23 cellular contexts compared by ENCODE assay signal in the genomic region with DNA sequence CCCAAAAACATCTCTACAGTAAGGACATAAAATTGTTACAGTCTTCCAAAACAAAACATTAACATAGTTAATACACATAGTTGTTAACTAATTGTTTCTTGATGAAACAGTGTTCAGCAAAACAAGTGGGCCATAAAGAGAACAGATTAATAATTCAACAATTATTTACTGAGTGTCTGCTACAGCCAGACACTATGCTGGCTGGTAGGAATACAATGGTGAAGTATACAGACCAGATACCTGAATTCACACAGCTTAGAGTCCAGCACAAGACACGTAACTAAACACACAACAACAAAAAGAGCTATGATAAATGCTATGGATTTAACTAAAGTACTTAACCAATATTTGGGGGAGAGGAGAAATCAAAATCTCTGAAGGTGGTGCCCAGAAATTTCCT. TPM values are rescaled to one million over a fixed set of nuclear protein-coding genes. Genes with fewer than 3 reads are reported as not detected.
DNase-seq lines count a peak whose midpoint lies in the region; ATAC-seq, FAIRE-seq and TF ChIP-seq lines count a peak whose summit lies in the region.
"Had no signal": no experiment of that assay in that cellular context is flagged by ENCODE, and none has a peak within 500 bp of the region (broad histone marks: within the 10 kb centered on the region; RNA-seq: fewer than 3 reads in every experiment).

No MANE protein-coding gene starts in this region.

- H2BK120ac ChIP-seq in trophoblast cell (ENCODE audit: insufficient read depth, low read length, poor library complexity): no peak overlapping the region

- H2AFZ ChIP-seq in HepG2 (ENCODE audit: low read length) (no peak overlapping the region), smooth muscle cell (ENCODE audit: low read depth) (no peak overlapping the region), trophoblast cell (ENCODE audit: insufficient read depth, low read length, poor library complexity) (no peak overlapping the region)

- TF ChIP-seq POLR2A in HepG2 (IDR thresholded peaks at IDR 0.05; ENCODE audit: insufficient read depth in 1 of 2, low read depth in 2 of 2, low read length in 2 of 2): no peak
- no peak for TF ChIP-seq POLR2A in GM12891 (IDR thresholded peaks at IDR 0.05; ENCODE audit: low read depth, low read length)

- peaks cover 69% of the 10 kb centered on the region for H3K79me2 ChIP-seq in HepG2 (ENCODE audit: insufficient read depth, low read length)
- peaks cover 100% of the 10 kb centered on the region for H3K79me2 ChIP-seq in smooth muscle cell (ENCODE audit: low read depth)
- H3K79me2 ChIP-seq in trophoblast cell (ENCODE audit: control insufficient read depth, insufficient read depth, low read length, poor library complexity): peaks cover 3% of the 10 kb centered on the region

- H2BK12ac ChIP-seq in trophoblast cell (ENCODE audit: low read length): no peak overlapping the region

- no peak overlapping the region for H3K27ac ChIP-seq in HepG2 (ENCODE audit: extremely low read length, insufficient read depth, low read length)
- peak overlapping the region; percentile 4 for H3K27ac ChIP-seq in smooth muscle cell (ENCODE audit: low read depth)
- no peak overlapping the region for H3K27ac ChIP-seq in trophoblast cell (ENCODE audit: low read depth, low read length)
- H3K27ac ChIP-seq: 22Rv1, ascending aorta had no signal

- FAIRE-seq in HepG2 (lab: Jason Lieb, UNC) (no peak), GM12891 (lab: Jason Lieb, UNC) (no peak)
- FAIRE-seq: endothelial cell of umbilical vein had no signal

- H4K8ac ChIP-seq in trophoblast cell (ENCODE audit: low read depth, low read length): no peak overlapping the region

- H3K4me2 ChIP-seq in HepG2 (ENCODE audit: low read depth, low read length) (no peak overlapping the region), smooth muscle cell (no peak overlapping the region), trophoblast cell (ENCODE audit: low read length) (no peak overlapping the region)

- H2BK5ac ChIP-seq in trophoblast cell (ENCODE audit: low read depth, low read length, poor library complexity): no peak overlapping the region

- no peaks in the 10 kb centered on the region for H3K27me3 Mint-ChIP-seq in activated T-helper 17 cell treated with anti-CD3 and anti-CD28 coated beads, Interleukin-2, amount 50 U/mL, for 72 hours

- no peak overlapping the region for H2AK5ac ChIP-seq in trophoblast cell (ENCODE audit: low read length)

- intact Hi-C loops in HepG2 (cut with micrococcal nuclease; ENCODE audit: unreplicated experiment): loop anchor here (1.0 to 5.0 kb wide), 5 partner anchors 49 to 479 kb away; a partner anchor contains a TSS

- H3K27me3 ChIP-seq in HepG2 (ENCODE audit: control insufficient read depth in 1 of 2, insufficient read depth in 2 of 2, low read length in 2 of 2) (no peaks in the 10 kb centered on the region), smooth muscle cell (ENCODE audit: low read depth) (no peaks in the 10 kb centered on the region), trophoblast cell (ENCODE audit: insufficient read depth, low read length) (no peaks in the 10 kb centered on the region)
- H3K27me3 ChIP-seq: ascending aorta had no signal

- H3F3A ChIP-seq in smooth muscle cell (ENCODE audit: low read depth): no peaks in the 10 kb centered on the region

- H4K91ac ChIP-seq in trophoblast cell (ENCODE audit: low read depth, low read length): no peak overlapping the region

- H4K20me1 ChIP-seq in HepG2 (ENCODE audit: insufficient read depth, low read length) (peaks cover 13% of the 10 kb centered on the region), smooth muscle cell (ENCODE audit: low read depth) (peaks cover 96% of the 10 kb centered on the region)

- no peak for TF ChIP-seq CTCF in HepG2 (CRISPR knock-in tag; IDR thresholded peaks at IDR 0.05)
- no peak for TF ChIP-seq CTCF in smooth muscle cell (IDR thresholded peaks at IDR 0.05; ENCODE audit: borderline replicate concordance, insufficient read depth, poor library complexity, severe bottlenecking)

- in situ Hi-C loops in HepG2 (cut with HindIII; ENCODE audit: extremely low pct_ligation_motif_present, low pct_unique_long_range_greater_than_20kb): no loop called here

- peaks cover 15% of the 10 kb centered on the region for H3K4me1 ChIP-seq in HepG2 (ENCODE audit: insufficient read depth, low read length)
- H3K4me1 ChIP-seq in smooth muscle cell (ENCODE audit: low read depth): peaks cover 10% of the 10 kb centered on the region
- no peaks in the 10 kb centered on the region for H3K4me1 ChIP-seq in trophoblast cell (ENCODE audit: control insufficient read depth in 1 of 2, insufficient read depth in 2 of 2, low read length in 2 of 2)

- no peak overlapping the region for H3K14ac ChIP-seq in trophoblast cell (ENCODE audit: low read length)

- H3K9ac ChIP-seq in HepG2 (ENCODE audit: insufficient read depth, low read depth, low read length): no peak overlapping the region
- H3K9ac ChIP-seq in smooth muscle cell (ENCODE audit: low read depth): no peak overlapping the region
- no peak overlapping the region for H3K9ac ChIP-seq in trophoblast cell (ENCODE audit: low read length)

- peaks cover 41% of the 10 kb centered on the region for H3K4me1 Mint-ChIP-seq in activated T-helper 17 cell treated with anti-CD3 and anti-CD28 coated beads, Interleukin-2, amount 50 U/mL, for 72 hours

- H3K4me3 Mint-ChIP-seq in activated T-helper 17 cell treated with anti-CD3 and anti-CD28 coated beads, Interleukin-2, amount 50 U/mL, for 72 hours: no peak overlapping the region
- H3K4me3 Mint-ChIP-seq: T-helper 2 cell treated with Interferon-gamma antibody and Interleukin-4, amounts not matched to agents 5 μg/mL and 100 μg/mL, for 36 hours had no signal

- H3K27ac Mint-ChIP-seq in activated T-helper 17 cell treated with anti-CD3 and anti-CD28 coated beads, Interleukin-2, amount 50 U/mL, for 72 hours: peak overlapping the region; percentile 37
- H3K27ac Mint-ChIP-seq: activated naive CD4-positive, alpha-beta T cell treated with anti-CD3 and anti-CD28 coated beads, Interleukin-2, amount 50 U/mL, for 72 hours; T-helper 2 cell treated with Interferon-gamma antibody and Interleukin-4, amounts not matched to agents 5 μg/mL and 100 μg/mL, for 36 hours had no signal

- H3K9me3 Mint-ChIP-seq in activated T-helper 17 cell treated with anti-CD3 and anti-CD28 coated beads, Interleukin-2, amount 50 U/mL, for 72 hours: no peaks in the 10 kb centered on the region
- H3K9me3 Mint-ChIP-seq: activated naive CD4-positive, alpha-beta T cell treated with anti-CD3 and anti-CD28 coated beads, Interleukin-2, amount 50 U/mL, for 72 hours; T-helper 2 cell treated with Interferon-gamma antibody and Interleukin-4, amounts not matched to agents 5 μg/mL and 100 μg/mL, for 36 hours had no signal

- TF ChIP-seq EP300 in HepG2 (IDR thresholded peaks at IDR 0.05; ENCODE audit: low read depth in 2 of 2, low read length in 2 of 2) (no peak), HepG2 (CRISPR knock-in tag; IDR thresholded peaks at IDR 0.05; ENCODE audit: borderline replicate concordance) (no peak)

- peak; percentile 12 for DNase-seq in DMS53 (lab: John Stamatoyannopoulos, UW)
- DNase-seq in DMS53 treated with DMSO at 0.1 percent for 48 hours (lab: John Stamatoyannopoulos, UW; ENCODE audit: unreplicated experiment): no peak
- DNase-seq in HepG2 (ENCODE audit: low spot score): no peak
- DNase-seq in smooth muscle cell (lab: John Stamatoyannopoulos, UW; ENCODE audit: unreplicated experiment): no peak
- no peak for DNase-seq in GM12891 (ENCODE audit: insufficient read length, low spot score)
- no peak for DNase-seq in NOMO-1 (lab: John Stamatoyannopoulos, UW; ENCODE audit: unreplicated experiment in 2 of 2)
- no peak for DNase-seq in trophoblast cell
- DNase-seq: activated CD4-positive, alpha-beta T cell treated with anti-CD3 and anti-CD28 coated beads, Interleukin-2, amount 50 U/mL, for 1 hour; caudate nucleus; GF-D8; mesendoderm; NCI-H1092; NCI-H187 treated with DMSO at 0.1 percent for 48 hours; NCI-H2227 treated with DMSO at 0.1 percent for 48 hours; NCI-H748 treated with DMSO at 0.1 percent for 48 hours; posterior cingulate gyrus; SK-N-SH had no signal

- H3K9me3 ChIP-seq in HepG2 (ENCODE audit: low read length) (no peaks in the 10 kb centered on the region), smooth muscle cell (replicated peaks; ENCODE audit: low read depth) (no peaks in the 10 kb centered on the region), trophoblast cell (ENCODE audit: insufficient read depth, low read depth, low read length) (no peaks in the 10 kb centered on the region)
- H3K9me3 ChIP-seq: ascending aorta, SK-N-SH had no signal

- no TSS peak for BruUV-seq in HepG2 (replicated peaks; lab: Mats Ljungman, UMichigan)

- no peak overlapping the region for H4K12ac ChIP-seq in trophoblast cell (ENCODE audit: low read depth, low read length)

- H3K23ac ChIP-seq in trophoblast cell (ENCODE audit: low read length): no peak overlapping the region

- no peaks in the 10 kb centered on the region for H3K79me1 ChIP-seq in trophoblast cell (ENCODE audit: low read length)

- H3K4ac ChIP-seq in trophoblast cell (ENCODE audit: low read depth, low read length): no peak overlapping the region

- H3K36me3 ChIP-seq in HepG2 (replicated peaks in 1 of 2; ENCODE audit: control insufficient read depth in 1 of 2, insufficient read depth in 2 of 2, low read length in 2 of 2) (no peaks in the 10 kb centered on the region), smooth muscle cell (ENCODE audit: low read depth) (no peaks in the 10 kb centered on the region), trophoblast cell (ENCODE audit: control insufficient read depth in 1 of 2, insufficient read depth in 2 of 2, low read length in 2 of 2) (no peaks in the 10 kb centered on the region)
- H3K36me3 ChIP-seq: ascending aorta had no signal

- CTCF ChIA-PET in HepG2 (lab: Yijun Ruan, JAX; ENCODE audit: low intra/inter-chr PET ratio, low total read pairs): no interaction called here

- no peak for ATAC-seq in activated T-helper 17 cell treated with anti-CD3 and anti-CD28 coated beads, Interleukin-2, amount 50 U/mL, for 72 hours (replicated peaks)
- ATAC-seq in HepG2: peak; percentile 76
- ATAC-seq: activated naive CD4-positive, alpha-beta T cell treated with anti-CD3 and anti-CD28 coated beads, Interleukin-2, amount 50 U/mL, for 72 hours had no signal

- TF ChIP-seq RAD21 in HepG2 (CRISPR knock-in tag; IDR thresholded peaks at IDR 0.05): no peak

- WGBS in HepG2 (ENCODE audit: low lambda C conversion rate): 82% methylated on average over 1 of the region's 1 CpG
- WGBS in smooth muscle cell (ENCODE audit: low lambda C conversion rate): 79% methylated on average over 1 of the region's 1 CpG
- no CpG with 5 or more reads among the region's 1 CpG for WGBS in trophoblast cell (ENCODE audit: extremely low coverage, insufficient coverage, insufficient read length)

- no peak overlapping the region for H3K18ac ChIP-seq in trophoblast cell (ENCODE audit: low read length)

- POLR2A ChIA-PET in HepG2 (lab: Yijun Ruan, JAX): no interaction called here

- H3K4me3 ChIP-seq in HepG2 (replicated peaks in 1 of 3; ENCODE audit: insufficient read depth in 1 of 3, low read depth in 2 of 3, low read length in 3 of 3) (no peak overlapping the region), smooth muscle cell (no peak overlapping the region), trophoblast cell (ENCODE audit: low read depth, low read length) (no peak overlapping the region)
- H3K4me3 ChIP-seq: ascending aorta had no signal

- H3K36me3 Mint-ChIP-seq in activated T-helper 17 cell treated with anti-CD3 and anti-CD28 coated beads, Interleukin-2, amount 50 U/mL, for 72 hours (ENCODE audit: low read depth): no peaks in the 10 kb centered on the region
- H3K36me3 Mint-ChIP-seq: activated naive CD4-positive, alpha-beta T cell treated with anti-CD3 and anti-CD28 coated beads, Interleukin-2, amount 50 U/mL, for 72 hours had no signal

RNA-seq across cellular contexts. Expression of a gene that starts 47.0 kb away (rescaled TPM):
- 10 to 100 TPM; 90.7 to 92.5 TPM for total RNA-seq in activated T-helper 17 cell treated with anti-CD3 and anti-CD28 coated beads, Interleukin-2, amount 50 U/mL, for 72 hours
- total RNA-seq in HepG2 (2016; rRNA removed; fragmentation: Illumina TruSeq; extraction: Trizol): 38.1 and 50.0 TPM in 2 replicates
- 9.5 and 9.7 TPM in 2 replicates for total RNA-seq in HepG2 (2016; cell fraction: cytosol; rRNA removed; fragmentation: Illumina TruSeq; extraction: Trizol; ENCODE audit: low read depth)
- 34.3 and 46.1 TPM in 2 replicates for total RNA-seq in HepG2 (2016; cell fraction: insoluble cytoplasmic fraction; rRNA removed; fragmentation: Illumina TruSeq; extraction: Trizol)
- total RNA-seq in HepG2 (2016; cell fraction: membrane; rRNA removed; fragmentation: Illumina TruSeq; extraction: Trizol): 9.0 and 11.0 TPM in 2 replicates
- total RNA-seq in HepG2 (2016; cell fraction: nucleus; rRNA removed; fragmentation: Illumina TruSeq; extraction: Trizol): 71.8 and 85.6 TPM in 2 replicates
- polyA plus RNA-seq in HepG2 (2011; rRNA removed): 15.2 and 23.8 TPM in 2 replicates
- polyA plus RNA-seq in HepG2 (2011; cell fraction: cytosol; rRNA removed): 5.3 and 7.6 TPM in 2 replicates
- polyA plus RNA-seq in HepG2 (2011; cell fraction: nucleus; rRNA removed): 20.0 and 20.9 TPM in 2 replicates
- 14.8 and 21.7 TPM in 2 replicates for polyA plus RNA-seq in HepG2 (2012)
- polyA plus RNA-seq in HepG2 (2016; cell fraction: cytosol; fragmentation: Illumina TruSeq; extraction: Trizol; ENCODE audit: low read depth): 0.25 and 0.49 TPM in 2 replicates
- 13.4 and 14.7 TPM in 2 replicates for polyA plus RNA-seq in HepG2 (2016; cell fraction: insoluble cytoplasmic fraction; fragmentation: Illumina TruSeq; extraction: Trizol; ENCODE audit: low read depth)
- 1.1 and 1.3 TPM in 2 replicates for polyA plus RNA-seq in HepG2 (2016; cell fraction: membrane; fragmentation: Illumina TruSeq; extraction: Trizol; ENCODE audit: low read depth)
- polyA plus RNA-seq in HepG2 (2016; cell fraction: nucleus; fragmentation: Illumina TruSeq; extraction: Trizol; ENCODE audit: insufficient read depth, low read depth): 32.1 and 35.6 TPM in 2 replicates
- polyA minus RNA-seq in HepG2 (2011; rRNA and poly(A)+ RNA removed; ENCODE audit: low replicate concordance): 46.9 and 51.1 TPM in 2 replicates
- polyA minus RNA-seq in HepG2 (2011; cell fraction: cytosol; rRNA and poly(A)+ RNA removed): 32.1 and 37.0 TPM in 2 replicates
- 148 and 194 TPM in 2 replicates for polyA minus RNA-seq in HepG2 (2011; cell fraction: nucleus; rRNA and poly(A)+ RNA removed)
- 98.7 and 120 TPM in 2 replicates for total RNA-seq in smooth muscle cell
- 102 and 105 TPM in 2 replicates for polyA plus RNA-seq in smooth muscle cell
- 27.2 TPM for polyA plus RNA-seq in GM12891 (2012; ENCODE audit: low read depth, missing spikeins)
- polyA plus RNA-seq in trophoblast cell (2013): 142 and 152 TPM in 2 replicates
